ENCODE assay signal across 20 cellular contexts in genomic region chr19:28961772-28962500, GRCh38.
DNase-seq lines count a peak whose midpoint lies in the region; ATAC-seq, FAIRE-seq and TF ChIP-seq lines count a peak whose summit lies in the region.
"Had no signal": no experiment of that assay in that cellular context is flagged by ENCODE, and none has a peak within 500 bp of the region (broad histone marks: within the 10 kb centered on the region; RNA-seq: fewer than 3 reads in every experiment).

No MANE protein-coding gene starts in this region.

- CTCF ChIA-PET in GM10248 (lab: Yijun Ruan, JAX), result no interaction called here

- H3K4me3 ChIP-seq in choroid plexus epithelial cell (ENCODE audit: low read depth, low read length), result no peak overlapping the region
- H3K4me3 ChIP-seq: Peyer's patch had no signal

- FAIRE-seq in HTR-8/SVneo (lab: Jason Lieb, UNC), result no peak
- FAIRE-seq: colon, GM12892 had no signal

- ATAC-seq in GM19397 (IDR thresholded peaks at IDR 0.05; ENCODE audit: unreplicated experiment), result no peak
- ATAC-seq: T-cell had no signal

- TF ChIP-seq CTCF in choroid plexus epithelial cell (conservative IDR thresholded peaks at IDR 0.05; ENCODE audit: low read depth, low read length), result no peak
- no peak for TF ChIP-seq CTCF in GM10248 (IDR thresholded peaks at IDR 0.05; ENCODE audit: control extremely low read depth, extremely low read depth, low read depth, missing control alignments)

- DNase-seq in AG08396 (ENCODE audit: low spot score) (peak; percentile 25), HT1080 (ENCODE audit: low read depth) (peak; percentile 29), choroid plexus epithelial cell (ENCODE audit: low read depth) (peak; percentile 68), myocyte (ENCODE audit: low read depth) (peak; percentile 60), NOMO-1 treated with DMSO at 0.1 percent for 48 hours (lab: John Stamatoyannopoulos, UW; ENCODE audit: unreplicated experiment) (no peak), GM10248 (ENCODE audit: extremely low spot score) (no peak), HTR-8/SVneo (ENCODE audit: insufficient read length, low spot score) (no peak)
- DNase-seq: activated CD4-positive, alpha-beta T cell treated with anti-CD3 and anti-CD28 coated beads, Interleukin-2, amount 10 ng/mL, durations not matched to agents 7 days and 5 days; activated CD8-positive, alpha-beta memory T cell treated with anti-CD3 and anti-CD28 coated beads, Interleukin-2, amount 50 U/mL, for 4 hours; activated gamma-delta T cell; amygdala; Caco-2; GDM1; NCI-H1436 treated with DMSO at 0.1 percent for 48 hours; NCI-H774; Peyer's patch; T-cell had no signal

- POLR2A ChIA-PET in GM10248 (lab: Yijun Ruan, JAX), result no interaction called here

Comparison
In these comparisons a context has a peak if more than half of its experiments do, and no peak if none do; other contexts are left out.
1. DNase-seq: peak in AG08396 (single experiment), HT1080 (single experiment), choroid plexus epithelial cell (single experiment) and myocyte (single experiment); none in NOMO-1 treated with DMSO at 0.1 percent for 48 hours (single experiment), GM10248 (single experiment) and HTR-8/SVneo (single experiment).